In genomic region chr19:15445807-15446376, GRCh38 we compare ENCODE assay signal across 18 cellular contexts. TPM values are rescaled to one million over a fixed set of nuclear protein-coding genes. Genes with fewer than 3 reads are reported as not detected.
DNase-seq lines count a peak whose midpoint lies in the region; ATAC-seq, FAIRE-seq and TF ChIP-seq lines count a peak whose summit lies in the region.
"Had no signal": no experiment of that assay in that cellular context is flagged by ENCODE, and none has a peak within 500 bp of the region (broad histone marks: within the 10 kb centered on the region; RNA-seq: fewer than 3 reads in every experiment).

No MANE protein-coding gene starts in this region.

- no peak for ATAC-seq in effector memory CD8-positive, alpha-beta T cell (replicated peaks)
- ATAC-seq in left lobe of liver, result peak; percentile 60
- peak; percentile 68 to 75 for ATAC-seq in gastrocnemius medialis
- no peak for ATAC-seq in GM18858 (IDR thresholded peaks at IDR 0.05; ENCODE audit: unreplicated experiment)
- ATAC-seq in upper lobe of left lung (ENCODE audit: low FRiP score in 2 of 2), result no peak
- ATAC-seq: PC-3 had no signal

- no peak for FAIRE-seq in GM12891 (lab: Jason Lieb, UNC)
- FAIRE-seq: D721Med, G401.6, H54 had no signal

- 0 out of 22 replicates have a peak overlapping the region, but pooled peaks of 1 of the 11 experiments have one; percentile 1 for H3K9ac ChIP-seq in BLaER1 treated with 17β-estradiol and CSF1 and Interleukin-3, amounts not matched to agents 10 nM and 100 nM
- H3K9ac ChIP-seq: KMS-11 had no signal

- TF ChIP-seq POLR2A in gastrocnemius medialis (IDR thresholded peaks at IDR 0.05) (no peak), GM12891 (IDR thresholded peaks at IDR 0.05; ENCODE audit: low read depth, low read length) (no peak), upper lobe of left lung (IDR thresholded peaks at IDR 0.05) (no peak)

- H3K4me3 Mint-ChIP-seq in effector memory CD8-positive, alpha-beta T cell, result no peak overlapping the region
- H3K4me3 Mint-ChIP-seq: CD4-positive, alpha-beta memory T cell had no signal

- H3K36me3 ChIP-seq in BLaER1 treated with 17β-estradiol and CSF1 and Interleukin-3, amounts not matched to agents 10 nM and 100 nM, result peaks cover 0 to 18% (median 0%) of the 10 kb centered on the region in 11 experiments; a peak in 2 of 22 replicates
- no peaks in the 10 kb centered on the region for H3K36me3 ChIP-seq in gastrocnemius medialis
- H3K36me3 ChIP-seq in upper lobe of left lung, result peaks cover 0 to 6% (median 0%) of the 10 kb centered on the region in 4 donors

- peak overlapping the region; percentile 60 to 68 for H3K27ac Mint-ChIP-seq in effector memory CD8-positive, alpha-beta T cell

- intact Hi-C loops in gastrocnemius medialis (cut with DNase I; ENCODE audit: low total_unique reads), result loop anchor here (2.0 to 10.0 kb wide), 5 partner anchors 13 to 881 kb away; partner anchors contain the start of gene BRD4

- H3K4me1 Mint-ChIP-seq in effector memory CD8-positive, alpha-beta T cell (ENCODE audit: low read depth in 2 of 2), result peaks cover 14 to 16% of the 10 kb centered on the region in 2 donors

- no peak for TF ChIP-seq EP300 in upper lobe of left lung (IDR thresholded peaks at IDR 0.05)

- 74 to 75% methylated on average over 5 to 7 of the region's 7 CpGs for whole genome bisulfite sequencing in upper lobe of left lung, 2 donors

- H3K4me2 ChIP-seq in BLaER1 treated with 17β-estradiol and CSF1 and Interleukin-3, amounts not matched to agents 10 nM and 100 nM, result peak overlapping the region in 8 of 11 experiments; percentile 20 to 99 (median 50); a peak in 15 of 22 replicates
- H3K4me2 ChIP-seq: KMS-11 had no signal

- no peaks in the 10 kb centered on the region for H3K27me3 Mint-ChIP-seq in effector memory CD8-positive, alpha-beta T cell
- H3K27me3 Mint-ChIP-seq: CD4-positive, alpha-beta memory T cell had no signal

- no peak for DNase-seq in effector memory CD8-positive, alpha-beta T cell
- DNase-seq in left lobe of liver (ENCODE audit: low spot score) (peak; percentile 76), gastrocnemius medialis (peak; percentile 90 to 96), GM12891 (ENCODE audit: insufficient read length, low spot score) (no peak), HuH-7 (ENCODE audit: low spot score) (no peak), upper lobe of left lung (no peak)
- DNase-seq: AML-193; CD4-positive, alpha-beta memory T cell; DMS79 treated with DMSO at 0.1 percent for 48 hours; NCI-H187 treated with DMSO at 0.1 percent for 48 hours; NCI-H446; PC-3 had no signal

- H3K9me3 Mint-ChIP-seq in effector memory CD8-positive, alpha-beta T cell, result no peaks in the 10 kb centered on the region

- no peaks in the 10 kb centered on the region for H3K27me3 ChIP-seq in BLaER1 treated with 17β-estradiol and CSF1 and Interleukin-3, amounts not matched to agents 10 nM and 100 nM
- no peaks in the 10 kb centered on the region for H3K27me3 ChIP-seq in gastrocnemius medialis
- H3K27me3 ChIP-seq in upper lobe of left lung, result no peaks in the 10 kb centered on the region

- peaks cover 0 to 20% (median 0%) of the 10 kb centered on the region in 11 experiments; a peak in 7 of 22 replicates for H4K20me1 ChIP-seq in BLaER1 treated with 17β-estradiol and CSF1 and Interleukin-3, amounts not matched to agents 10 nM and 100 nM

- no peak overlapping the region for H3K4me3 ChIP-seq in BLaER1 treated with 17β-estradiol and CSF1 and Interleukin-3, amounts not matched to agents 10 nM and 100 nM
- H3K4me3 ChIP-seq in gastrocnemius medialis, result no peak overlapping the region
- H3K4me3 ChIP-seq in upper lobe of left lung, result no peak overlapping the region

- H3K36me3 Mint-ChIP-seq in effector memory CD8-positive, alpha-beta T cell (ENCODE audit: insufficient read depth), result peaks cover 10% of the 10 kb centered on the region

- H3K27ac ChIP-seq in BLaER1 treated with 17β-estradiol and CSF1 and Interleukin-3, amounts not matched to agents 10 nM and 100 nM, result peak overlapping the region in 1 of 11 experiments; percentile 14; a peak in 1 of 22 replicates
- H3K27ac ChIP-seq in gastrocnemius medialis (peak overlapping the region; percentile 97 to 99 (median 98)), upper lobe of left lung (no peak overlapping the region)
- H3K27ac ChIP-seq: KMS-11 had no signal

- no peak for TF ChIP-seq CTCF in gastrocnemius medialis (IDR thresholded peaks at IDR 0.05 in 4 of 5, conservative IDR thresholded peaks at IDR 0.05 in 1 of 5)
- no peak for TF ChIP-seq CTCF in upper lobe of left lung (IDR thresholded peaks at IDR 0.05)

- H3K4me1 ChIP-seq in BLaER1 treated with 17β-estradiol and CSF1 and Interleukin-3, amounts not matched to agents 10 nM and 100 nM, result peaks cover 0 to 74% (median 48%) of the 10 kb centered on the region in 10 experiments; a peak in 17 of 20 replicates
- H3K4me1 ChIP-seq in gastrocnemius medialis, result peaks cover 43 to 47% of the 10 kb centered on the region in 2 donors
- H3K4me1 ChIP-seq in upper lobe of left lung, result peaks cover 7 to 15% (median 11%) of the 10 kb centered on the region in 4 donors

- in situ Hi-C loops in gastrocnemius medialis (cut with MboI; ENCODE audit: low sequenced_read_pairs in 4 of 4), result loop anchor here in 2 of 4 donors (25.0 kb wide), 1 partner anchor 184 kb away; no protein-coding TSS in a partner anchor

- no peaks in the 10 kb centered on the region for H3K9me3 ChIP-seq in BLaER1 treated with 17β-estradiol and CSF1 and Interleukin-3, amounts not matched to agents 10 nM and 100 nM (replicated peaks in 1 of 11)
- H3K9me3 ChIP-seq in gastrocnemius medialis (no peaks in the 10 kb centered on the region), upper lobe of left lung (no peaks in the 10 kb centered on the region)

TF ChIP-seq in GM12891, 5 proteins besides CTCF, POLR2A, EP300 and RAD21:
- no peak for TF ChIP-seq POU2F2 (IDR thresholded peaks at IDR 0.05; ENCODE audit: low read depth, low read length)
- TF ChIP-seq POLR2AphosphoS5 (IDR thresholded peaks at IDR 0.05; ENCODE audit: low read depth, low read length), result no peak
- TF ChIP-seq TAF1 (IDR thresholded peaks at IDR 0.05; ENCODE audit: low read depth, low read length), result no peak
- no peak for TF ChIP-seq SPI1 (IDR thresholded peaks at IDR 0.05; ENCODE audit: low read depth, low read length)
- TF ChIP-seq PAX5 (IDR thresholded peaks at IDR 0.05; ENCODE audit: insufficient read depth, low read length, severe bottlenecking), result no peak

RNA-seq across cellular contexts. Expression of gene WIZ, which starts 3.9 kb away (rescaled TPM):
- total RNA-seq in left lobe of liver, result 18.7 TPM
- 10 to 100 TPM; 28.0 to 40.6 (median 32.5) TPM for total RNA-seq in gastrocnemius medialis
- 9.0 TPM for polyA plus RNA-seq in GM12891 (2012; ENCODE audit: low read depth, missing spikeins)
- 100 to 1,000 TPM in 1 of 6 donors, 10 to 100 TPM in 5; 28.7 to 112 (median 40.8) TPM for total RNA-seq in upper lobe of left lung

RNA-seq across cellular contexts. Expression of gene RASAL3, which starts 18.5 kb away (rescaled TPM):
- total RNA-seq in left lobe of liver (1.9 TPM), gastrocnemius medialis (1 to 10 TPM in 1 of 4 donors, under 1 TPM in 2, not detected in 1; 0.36 to 1.6 (median 0.38) TPM), upper lobe of left lung (10 to 100 TPM in 5 of 6 donors, 1 to 10 TPM in 1; 7.1 to 48.2 (median 16.7) TPM)
- polyA plus RNA-seq in GM12891 (2012; ENCODE audit: low read depth, missing spikeins), result 31.9 TPM
- total RNA-seq: PC-3 had no signal

RNA-seq across cellular contexts. Expression of gene AKAP8L, which starts 27.1 kb away (rescaled TPM):
- 64.5 TPM for total RNA-seq in left lobe of liver
- 100 to 1,000 TPM in 1 of 4 donors, 10 to 100 TPM in 3; 69.3 to 142 (median 85.6) TPM for total RNA-seq in gastrocnemius medialis
- polyA plus RNA-seq in GM12891 (2012; ENCODE audit: low read depth, missing spikeins), result 37.3 TPM
- 100 to 1,000 TPM in 2 of 6 donors, 10 to 100 TPM in 4; 79.8 to 476 (median 91.2) TPM for total RNA-seq in upper lobe of left lung

RNA-seq across cellular contexts. Expression of gene PGLYRP2, which starts 33.4 kb away (rescaled TPM):
- total RNA-seq in left lobe of liver, result 65.8 TPM
- not detected for total RNA-seq in gastrocnemius medialis
- polyA plus RNA-seq in GM12891 (2012; ENCODE audit: low read depth, missing spikeins), result 0.04 TPM
- total RNA-seq in upper lobe of left lung, result not detected
- total RNA-seq: PC-3 had no signal

Comparison
In these comparisons a context has a peak if more than half of its experiments do, and no peak if none do; other contexts are left out.
1. H3K27ac ChIP-seq: peak in gastrocnemius medialis (4 of 4); none in upper lobe of left lung (0 of 4).
2. ATAC-seq: peak in left lobe of liver (single experiment) and gastrocnemius medialis (2 of 2); none in effector memory CD8-positive, alpha-beta T cell (single experiment), GM18858 (single experiment) and upper lobe of left lung (0 of 2).
3. DNase-seq: peak in left lobe of liver (single experiment) and gastrocnemius medialis (2 of 2); none in effector memory CD8-positive, alpha-beta T cell (0 of 3), GM12891 (single experiment), HuH-7 (single experiment) and upper lobe of left lung (0 of 2).